Comparison of ENCODE assay signal across 8 cellular contexts in genomic region chr10:48551796-48552591, GRCh38. TPM values are rescaled to one million over a fixed set of nuclear protein-coding genes. Genes with fewer than 3 reads are reported as not detected.
A peak's percentile ranks its signal among the peaks of the same experiment; 100 is the strongest.
DNase-seq lines count a peak whose midpoint lies in the region; ATAC-seq and TF ChIP-seq lines count a peak whose summit lies in the region.

No MANE protein-coding gene starts in this region.

- no peak overlapping the region for H3K4me3 ChIP-seq in BLaER1 treated with 17β-estradiol and CSF1 and Interleukin-3, amounts not matched to agents 10 nM and 100 nM
- no peak overlapping the region for H3K4me3 ChIP-seq in gastrocnemius medialis
- no peak overlapping the region for H3K4me3 ChIP-seq in effector memory CD4-positive, alpha-beta T cell (ENCODE audit: insufficient read depth, low read depth, low read length, poor library complexity, severe bottlenecking)

- peak overlapping the region in 10 of 11 experiments; percentile 7 to 66 (median 42); a peak in 15 of 22 replicates for H3K9ac ChIP-seq in BLaER1 treated with 17β-estradiol and CSF1 and Interleukin-3, amounts not matched to agents 10 nM and 100 nM

- intact Hi-C loops in left ventricle myocardium superior (cut with micrococcal nuclease) (loop anchor here (10.0 kb wide), 1 partner anchor 53 kb away; the partner anchor contains the start of gene ARHGAP22), gastrocnemius medialis (cut with DNase I; ENCODE audit: low total_unique reads) (no loop called here)

- peak overlapping the region; percentile 68 to 91 (median 81) for H3K4me2 ChIP-seq in BLaER1 treated with 17β-estradiol and CSF1 and Interleukin-3, amounts not matched to agents 10 nM and 100 nM

- in situ Hi-C loops in gastrocnemius medialis (cut with MboI; ENCODE audit: low sequenced_read_pairs in 4 of 4): loop anchor here in 3 of 4 donors (5.0 to 10.0 kb wide), 2 partner anchors 103 to 105 kb away; no protein-coding TSS in a partner anchor

- no peaks in the 10 kb centered on the region for H3K27me3 ChIP-seq in BLaER1 treated with 17β-estradiol and CSF1 and Interleukin-3, amounts not matched to agents 10 nM and 100 nM
- no peaks in the 10 kb centered on the region for H3K27me3 ChIP-seq in gastrocnemius medialis
- no peaks in the 10 kb centered on the region for H3K27me3 ChIP-seq in effector memory CD4-positive, alpha-beta T cell (replicated peaks; ENCODE audit: control insufficient read depth, insufficient read depth, low read length, poor library complexity, severe bottlenecking)

- TF ChIP-seq POLR2A in gastrocnemius medialis (IDR thresholded peaks at IDR 0.05): no peak

- DNase-seq in GM19240 (ENCODE audit: insufficient read length, low spot score): peak; percentile 41
- DNase-seq in NCI-H2196 treated with DMSO at 0.1 percent for 48 hours (lab: John Stamatoyannopoulos, UW; ENCODE audit: unreplicated experiment): peak; percentile 1
- DNase-seq in amniotic stem cell (lab: John Stamatoyannopoulos, UW): peak; percentile 32
- DNase-seq in left ventricle myocardium superior: peak; percentile 54
- no peak for DNase-seq in gastrocnemius medialis
- no peak for DNase-seq in effector memory CD4-positive, alpha-beta T cell

- peak; percentile 62 for ATAC-seq in left ventricle myocardium superior
- no peak for ATAC-seq in gastrocnemius medialis
- no peak for ATAC-seq in GM18502 (IDR thresholded peaks at IDR 0.05; ENCODE audit: poor library complexity, unreplicated experiment)

- no peaks in the 10 kb centered on the region for H3K9me3 ChIP-seq in BLaER1 treated with 17β-estradiol and CSF1 and Interleukin-3, amounts not matched to agents 10 nM and 100 nM (replicated peaks in 1 of 11)
- H3K9me3 ChIP-seq in gastrocnemius medialis: no peaks in the 10 kb centered on the region
- H3K9me3 ChIP-seq in effector memory CD4-positive, alpha-beta T cell (ENCODE audit: control insufficient read depth, low read length): no peaks in the 10 kb centered on the region

- TF ChIP-seq CTCF in gastrocnemius medialis (IDR thresholded peaks at IDR 0.05 in 4 of 5, conservative IDR thresholded peaks at IDR 0.05 in 1 of 5): peak; percentile 21 to 55 (median 46)

- H3K4me1 ChIP-seq in BLaER1 treated with 17β-estradiol and CSF1 and Interleukin-3, amounts not matched to agents 10 nM and 100 nM: peaks cover 44 to 74% (median 63%) of the 10 kb centered on the region in 10 experiments
- H3K4me1 ChIP-seq in gastrocnemius medialis: no peaks in the 10 kb centered on the region
- H3K4me1 ChIP-seq in effector memory CD4-positive, alpha-beta T cell (ENCODE audit: control insufficient read depth, insufficient read depth, low read length, poor library complexity, severe bottlenecking): no peaks in the 10 kb centered on the region

- H4K20me1 ChIP-seq in BLaER1 treated with 17β-estradiol and CSF1 and Interleukin-3, amounts not matched to agents 10 nM and 100 nM: 0 out of 22 replicates have a peak, but pooled peaks cover 0 to 4% (median 0%) of the 10 kb centered on the region in 11 experiments

- H3K36me3 ChIP-seq in BLaER1 treated with 17β-estradiol and CSF1 and Interleukin-3, amounts not matched to agents 10 nM and 100 nM: peaks cover 0 to 17% (median 0%) of the 10 kb centered on the region in 11 experiments; a peak in 1 of 22 replicates
- H3K36me3 ChIP-seq in gastrocnemius medialis: no peaks in the 10 kb centered on the region
- no peaks in the 10 kb centered on the region for H3K36me3 ChIP-seq in effector memory CD4-positive, alpha-beta T cell (ENCODE audit: control insufficient read depth, insufficient read depth, low read length)

- H3K27ac ChIP-seq in BLaER1 treated with 17β-estradiol and CSF1 and Interleukin-3, amounts not matched to agents 10 nM and 100 nM: peak overlapping the region in 10 of 11 experiments; percentile 15 to 66 (median 60); a peak in 19 of 22 replicates
- no peak overlapping the region for H3K27ac ChIP-seq in gastrocnemius medialis
- H3K27ac ChIP-seq in effector memory CD4-positive, alpha-beta T cell (ENCODE audit: insufficient read depth, low read length, poor library complexity, severe bottlenecking): no peak overlapping the region

RNA-seq across cellular contexts. Expression of gene ARHGAP22, which starts 52.9 kb away (rescaled TPM):
- 3.4 TPM for total RNA-seq in left ventricle myocardium superior
- total RNA-seq in gastrocnemius medialis: under 1 TPM in 3 of 4 donors, not detected in 1; 0.69 to 0.92 (median 0.72) TPM

Comparison
In these comparisons a context has a peak if more than half of its experiments do, and no peak if none do; other contexts are left out.
1. H3K27ac ChIP-seq: peak in BLaER1 treated with 17β-estradiol and CSF1 and Interleukin-3, amounts not matched to agents 10 nM and 100 nM (10 of 11); none in gastrocnemius medialis (0 of 4) and effector memory CD4-positive, alpha-beta T cell (single experiment).
2. DNase-seq: peak in GM19240 (single experiment), NCI-H2196 treated with DMSO at 0.1 percent for 48 hours (single experiment), amniotic stem cell (single experiment) and left ventricle myocardium superior (single experiment); none in gastrocnemius medialis (0 of 2) and effector memory CD4-positive, alpha-beta T cell (0 of 3).